Comparison of ENCODE assay signal across 27 cellular contexts in the genomic region with DNA sequence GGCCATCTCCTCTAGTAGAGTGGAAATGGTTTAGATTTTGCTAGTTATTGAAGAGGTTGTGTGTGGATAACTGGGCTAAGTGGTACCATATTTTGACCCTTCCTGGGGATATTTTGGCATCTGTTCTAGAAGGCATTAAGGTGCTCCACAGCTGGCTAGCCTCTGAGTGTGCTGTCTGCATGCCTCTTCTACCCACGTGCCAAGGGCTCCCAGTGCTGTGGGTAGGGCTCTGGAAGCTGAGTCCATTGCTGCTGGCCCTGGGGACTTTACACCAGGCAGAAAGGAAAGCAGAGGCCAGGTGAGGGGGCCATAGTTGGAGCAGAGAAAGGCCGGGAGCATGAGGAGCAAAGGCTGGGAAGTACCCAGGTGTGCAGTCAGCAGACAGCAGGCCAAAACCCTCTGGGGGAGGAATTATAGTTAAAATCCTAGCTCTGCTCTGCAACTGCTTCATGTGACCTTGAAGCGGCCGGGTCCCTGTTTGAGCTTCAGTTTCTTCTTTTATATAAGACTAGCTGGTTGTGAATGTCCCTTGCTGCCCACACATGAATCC.
"Had no signal": no experiment of that assay in that cellular context is flagged by ENCODE, and none has a peak within 500 bp of the region (broad histone marks: within the 10 kb centered on the region; RNA-seq: fewer than 3 reads in every experiment).

No MANE protein-coding gene starts in this region.

- DNase-seq: activated CD4-positive, alpha-beta memory T cell treated with anti-CD3 and anti-CD28 coated beads, Interleukin-2, amount 10 ng/mL, durations not matched to agents 7 days and 5 days; activated CD4-positive, alpha-beta T cell treated with anti-CD3 and anti-CD28 coated beads for 1 hour; activated CD4-positive, alpha-beta T cell treated with anti-CD3 and anti-CD28 coated beads for 48 hours; activated CD4-positive, CD25-positive, alpha-beta regulatory T cell; activated CD8-positive, alpha-beta memory T cell treated with anti-CD3 and anti-CD28 coated beads for 24 hours; activated CD8-positive, alpha-beta memory T cell treated with anti-CD3 and anti-CD28 coated beads, Interleukin-2, amount 10 ng/mL, durations not matched to agents 7 days and 5 days; activated CD8-positive, alpha-beta memory T cell treated with anti-CD3 and anti-CD28 coated beads, Interleukin-2, amount 50 U/mL, for 48 hours; activated effector memory CD4-positive, alpha-beta T cell treated with anti-CD3 and anti-CD28 coated beads, Interleukin-2, amount 50 U/mL, for 16 hours; activated naive CD4-positive, alpha-beta T cell; activated naive CD4-positive, alpha-beta T cell treated with anti-CD3 and anti-CD28 coated beads, Interleukin-2, amount 50 U/mL, for 16 hours; activated naive CD8-positive, alpha-beta T cell treated with anti-CD3 and anti-CD28 coated beads for 36 hours; activated T-cell treated with anti-CD3 and anti-CD28 coated beads, Interleukin-2, amount 50 U/mL, for 48 hours; amniotic stem cell; Karpas-422; KBM-7; NCI-H1105; NCI-H1417 treated with DMSO at 0.1 percent for 48 hours; NCI-H1694; NCI-H1930; NCI-H2081 treated with DMSO at 0.1 percent for 48 hours; NCI-H345; NCI-H524 treated with DMSO at 0.1 percent for 48 hours; SHP77 treated with DMSO at 0.1 percent for 48 hours; T1000; WERI-Rb-1 had no signal

- H3K27ac ChIP-seq: cardiac muscle cell, WERI-Rb-1 had no signal

- ATAC-seq: activated CD8-positive, alpha-beta memory T cell treated with anti-CD3 and anti-CD28 coated beads, Interleukin-2, amount 10 ng/mL, durations not matched to agents 7 days and 5 days; Panc1 had no signal

- H3K36me3 ChIP-seq: cardiac muscle cell, WERI-Rb-1 had no signal

- H3K27me3 ChIP-seq: cardiac muscle cell had no signal

- H3K4me3 ChIP-seq: cardiac muscle cell had no signal
